ENCODE assay signal across 17 cellular contexts in genomic region chr12:117022465-117022864, GRCh38.
DNase-seq lines count a peak whose midpoint lies in the region; ATAC-seq and TF ChIP-seq lines count a peak whose summit lies in the region.
"Had no signal": no experiment of that assay in that cellular context is flagged by ENCODE, and none has a peak within 500 bp of the region (broad histone marks: within the 10 kb centered on the region; RNA-seq: fewer than 3 reads in every experiment).

No MANE protein-coding gene starts in this region.

- peaks cover 0 to 35% of the 10 kb centered on the region in 2 experiments; a peak in 1 of 3 replicates for H3K36me3 ChIP-seq in HEK293 (ENCODE audit: control insufficient read depth in 2 of 2, insufficient read depth in 1 of 2, low read length in 2 of 2)
- peaks cover 10% of the 10 kb centered on the region; the same call in 1 of the 2 replicates for H3K36me3 ChIP-seq in PC-3 (ENCODE audit: low read depth, low read length)
- H3K36me3 ChIP-seq in stomach, result peaks cover 33 to 94% (median 73%) of the 10 kb centered on the region in 4 donors
- peaks cover 50 to 73% of the 10 kb centered on the region in 2 experiments for H3K36me3 ChIP-seq in mesenchymal stem cell (ENCODE audit: control insufficient read depth in 1 of 2, insufficient read depth in 2 of 2, low read depth in 1 of 2, low read length in 2 of 2)

- CTCF ChIA-PET in HEK293 (lab: Yijun Ruan, JAX), result interaction anchor here (0.5 to 6.3 kb wide), 7 partner anchors 8 to 319 kb away, joined by 3 to 106 read pairs (median 3); no protein-coding TSS in a partner anchor
- CTCF ChIA-PET in PC-3 (lab: Charles Lee), result interaction anchor here (0.7 kb wide), 1 partner anchor 118 kb away, joined by 3 read pairs; no protein-coding TSS in a partner anchor

- H3K79me2 ChIP-seq in PC-3 (ENCODE audit: low read length), result no peaks in the 10 kb centered on the region

- H4K91ac ChIP-seq in mesenchymal stem cell (ENCODE audit: low read length), result no peak overlapping the region

- H3F3A ChIP-seq in PC-3 (ENCODE audit: low read length, unreplicated experiment), result no peaks in the 10 kb centered on the region

- H3K4me1 ChIP-seq in HEK293 (ENCODE audit: control insufficient read depth, insufficient read depth, low read length) (peaks cover 6% of the 10 kb centered on the region), PC-3 (ENCODE audit: insufficient read depth, low read length) (no peaks in the 10 kb centered on the region), stomach (peaks cover 7 to 22% (median 15%) of the 10 kb centered on the region in 4 donors), mesenchymal stem cell (ENCODE audit: control insufficient read depth, insufficient read depth, low read depth, low read length) (peaks cover 2% of the 10 kb centered on the region)
- H3K4me1 ChIP-seq: HAP-1 had no signal

- H2AFZ ChIP-seq in PC-3 (ENCODE audit: low read length) (no peak overlapping the region), mesenchymal stem cell (ENCODE audit: low read depth, low read length) (no peak overlapping the region)
- H2AFZ ChIP-seq: GM23248 had no signal

- H3K9me3 ChIP-seq in HEK293 (ENCODE audit: control insufficient read depth, insufficient read depth, low read depth, low read length), result no peaks in the 10 kb centered on the region
- H3K9me3 ChIP-seq in PC-3 (ENCODE audit: low read length), result no peaks in the 10 kb centered on the region
- H3K9me3 ChIP-seq in stomach, result no peaks in the 10 kb centered on the region
- no peaks in the 10 kb centered on the region for H3K9me3 ChIP-seq in mesenchymal stem cell (ENCODE audit: control insufficient read depth, low read length)
- H3K9me3 ChIP-seq: BLaER1, HAP-1 had no signal

- H3K4me3 ChIP-seq in HEK293 (ENCODE audit: low read depth, low read length) (no peak overlapping the region), PC-3 (ENCODE audit: low read length) (no peak overlapping the region), stomach (no peak overlapping the region), mesenchymal stem cell (ENCODE audit: insufficient read depth in 1 of 2, low read depth in 1 of 2, low read length in 2 of 2) (no peak overlapping the region), lower leg skin (ENCODE audit: low read depth, poor library complexity, severe bottlenecking) (no peak overlapping the region)
- H3K4me3 ChIP-seq: BLaER1, GM23248, HAP-1 had no signal

- TF ChIP-seq CTCF in HEK293 (tag by site-specific recombination; IDR thresholded peaks at IDR 0.05) (no peak), PC-3 (conservative IDR thresholded peaks at IDR 0.05; ENCODE audit: low read depth, low read length) (no peak), stomach (IDR thresholded peaks at IDR 0.05) (no peak), lower leg skin (IDR thresholded peaks at IDR 0.05) (no peak)

- no peak overlapping the region for H4K8ac ChIP-seq in mesenchymal stem cell (ENCODE audit: low read length)

- no peak overlapping the region for H2AK5ac ChIP-seq in mesenchymal stem cell (ENCODE audit: low read length, severe bottlenecking)

- H3K14ac ChIP-seq in mesenchymal stem cell (ENCODE audit: low read length in 2 of 2), result no peak overlapping the region

- H3K23ac ChIP-seq in mesenchymal stem cell (ENCODE audit: low read length in 2 of 2), result no peak overlapping the region

- no peak overlapping the region for H3K4ac ChIP-seq in mesenchymal stem cell (ENCODE audit: low read depth in 1 of 2, low read length in 2 of 2)

- TF ChIP-seq POLR2A in stomach (IDR thresholded peaks at IDR 0.05) (no peak), lower leg skin (IDR thresholded peaks at IDR 0.05) (no peak)

- H3K9ac ChIP-seq in PC-3 (ENCODE audit: low read length), result no peak overlapping the region
- no peak overlapping the region for H3K9ac ChIP-seq in mesenchymal stem cell (ENCODE audit: low read length)
- H3K9ac ChIP-seq: BLaER1, GM23248 had no signal

- DNase-seq in PC-3 (no peak), left kidney (ENCODE audit: low read depth, low spot score) (peak; percentile 67), stomach (peak; percentile 13), mesenchymal stem cell (no peak), lower leg skin (ENCODE audit: low spot score in 2 of 2) (no peak)
- DNase-seq: 8988T; CD4-positive, alpha-beta memory T cell; DMS153; DMS79 treated with DMSO at 0.1 percent for 48 hours; GF-D8; GM23248; HFFc6 had no signal

- peaks cover 27% of the 10 kb centered on the region for H3K79me1 ChIP-seq in mesenchymal stem cell (replicated peaks; ENCODE audit: low read length, poor library complexity, severe bottlenecking)

- TF ChIP-seq EP300 in stomach (IDR thresholded peaks at IDR 0.05), result no peak

- WGBS in stomach, 5 donors, result 55 to 82% (median 60%) methylated on average over 6 of the region's 6 CpGs
- WGBS in mesenchymal stem cell, result 93% methylated on average over 6 of the region's 6 CpGs
- WGBS in lower leg skin, 2 donors, result 80 to 92% methylated on average over 6 of the region's 6 CpGs

- H3K27me3 ChIP-seq in PC-3 (ENCODE audit: low read length) (no peaks in the 10 kb centered on the region), stomach (no peaks in the 10 kb centered on the region), mesenchymal stem cell (ENCODE audit: control insufficient read depth in 1 of 2, insufficient read depth in 1 of 2, low read length in 2 of 2) (no peaks in the 10 kb centered on the region)
- H3K27me3 ChIP-seq: BLaER1 had no signal

- H2BK15ac ChIP-seq in mesenchymal stem cell (ENCODE audit: low read depth, poor library complexity, severe bottlenecking), result no peak overlapping the region

- H3K27ac ChIP-seq in HEK293 (ENCODE audit: extremely low read depth, low read depth, low read length), result no peak overlapping the region
- H3K27ac ChIP-seq in PC-3 (ENCODE audit: low read length), result no peak overlapping the region
- no peak overlapping the region for H3K27ac ChIP-seq in stomach
- no peak overlapping the region for H3K27ac ChIP-seq in mesenchymal stem cell (ENCODE audit: low read length, poor library complexity, severe bottlenecking)
- H3K27ac ChIP-seq: BLaER1, GM23248 had no signal

- H2BK120ac ChIP-seq in mesenchymal stem cell (ENCODE audit: low read depth, low read length), result no peak overlapping the region

- H2BK12ac ChIP-seq in mesenchymal stem cell (ENCODE audit: low read length in 2 of 2), result no peak overlapping the region

- ATAC-seq in PC-3 (peak; percentile 25), GM18861 (IDR thresholded peaks at IDR 0.05; ENCODE audit: unreplicated experiment) (no peak), HG03108 (IDR thresholded peaks at IDR 0.05; ENCODE audit: unreplicated experiment) (no peak)

- no peaks in the 10 kb centered on the region for H4K20me1 ChIP-seq in PC-3 (ENCODE audit: low read length)

- H3K18ac ChIP-seq in mesenchymal stem cell (ENCODE audit: low read depth in 1 of 2, low read length in 2 of 2), result no peak overlapping the region

- no peak overlapping the region for H2BK5ac ChIP-seq in mesenchymal stem cell (ENCODE audit: low read depth, low read length, poor library complexity, severe bottlenecking)

- no TSS peak for BruUV-seq in PC-3 (replicated peaks; lab: Mats Ljungman, UMichigan)

- intact Hi-C loops in PC-3 (cut with micrococcal nuclease) (no loop called here), stomach (cut with DNase I; ENCODE audit: low total_unique reads) (no loop called here), lower leg skin (cut with DNase I; ENCODE audit: low total_unique reads) (no loop called here)

- H3K9me2 ChIP-seq in PC-3 (replicated peaks; ENCODE audit: low read length), result no peaks in the 10 kb centered on the region

- POLR2A ChIA-PET in HEK293 (lab: Yijun Ruan, JAX) (no interaction called here), PC-3 (lab: Charles Lee; ENCODE audit: unreplicated experiment) (no interaction called here)

- H3K4me2 ChIP-seq in PC-3 (ENCODE audit: low read length), result no peak overlapping the region
- no peak overlapping the region for H3K4me2 ChIP-seq in mesenchymal stem cell (ENCODE audit: low read length, poor library complexity, severe bottlenecking)
- H3K4me2 ChIP-seq: BLaER1 had no signal

TF ChIP-seq in HEK293, 187 proteins besides CTCF, POLR2A, EP300 and RAD21 (continues in another document):
- TF ChIP-seq KLF10 (tag by site-specific recombination; IDR thresholded peaks at IDR 0.05), result no peak
- TF ChIP-seq MEIS1 (CRISPR knock-in tag; IDR thresholded peaks at IDR 0.05; ENCODE audit: borderline replicate concordance), result no peak
- TF ChIP-seq ZBTB20 (tag by site-specific recombination; IDR thresholded peaks at IDR 0.05), result peak; percentile 53
- TF ChIP-seq WT1 (tag by site-specific recombination; IDR thresholded peaks at IDR 0.05), result peak; percentile 88
- TF ChIP-seq ZNF16 (tag by site-specific recombination; IDR thresholded peaks at IDR 0.05; ENCODE audit: low read depth), result no peak
- TF ChIP-seq ZBTB1 (tag by site-specific recombination; IDR thresholded peaks at IDR 0.05), result no peak
- TF ChIP-seq KLF8 (tag by site-specific recombination; IDR thresholded peaks at IDR 0.05), result no peak
- TF ChIP-seq GLIS1 (tag by site-specific recombination; IDR thresholded peaks at IDR 0.05), result peak; percentile 72
- no peak for TF ChIP-seq ZNF785 (tag by site-specific recombination; IDR thresholded peaks at IDR 0.05)
- TF ChIP-seq ZIC2 (tag by site-specific recombination; IDR thresholded peaks at IDR 0.05), result no peak
- no peak for TF ChIP-seq ZNF596 (tag by site-specific recombination; IDR thresholded peaks at IDR 0.05)
- TF ChIP-seq ZNF76 (tag by site-specific recombination; IDR thresholded peaks at IDR 0.05; ENCODE audit: borderline replicate concordance, low read depth), result no peak
- TF ChIP-seq ZXDB (tag by site-specific recombination; IDR thresholded peaks at IDR 0.05), result peak; percentile 45; the same call in 1 of the 2 replicates
- TF ChIP-seq ZBTB6 (tag by site-specific recombination; IDR thresholded peaks at IDR 0.05), result no peak
- TF ChIP-seq GFI1B (tag by site-specific recombination; IDR thresholded peaks at IDR 0.05), result no peak
- peak; percentile 38; the same call in 1 of the 2 replicates for TF ChIP-seq ZNF335 (tag by site-specific recombination; conservative IDR thresholded peaks at IDR 0.05)
- TF ChIP-seq OSR2 (tag by site-specific recombination; IDR thresholded peaks at IDR 0.05), result peak; percentile 46
- TF ChIP-seq ZNF121 (tag by site-specific recombination; IDR thresholded peaks at IDR 0.05), result no peak
- no peak for TF ChIP-seq ZNF501 (tag by site-specific recombination; IDR thresholded peaks at IDR 0.05)
- 0 out of 2 replicates have a peak, but pooled peaks have one; percentile 25 for TF ChIP-seq TRIM28 (IDR thresholded peaks at IDR 0.05; ENCODE audit: borderline replicate concordance, low read length)

Comparison
In these comparisons a context has a peak if more than half of its experiments do, and no peak if none do; other contexts are left out.
1. DNase-seq: peak in left kidney (single experiment) and stomach (single experiment); none in PC-3 (single experiment), mesenchymal stem cell (single experiment) and lower leg skin (0 of 2).